36 cellular contexts compared by ENCODE assay signal in the genomic region with DNA sequence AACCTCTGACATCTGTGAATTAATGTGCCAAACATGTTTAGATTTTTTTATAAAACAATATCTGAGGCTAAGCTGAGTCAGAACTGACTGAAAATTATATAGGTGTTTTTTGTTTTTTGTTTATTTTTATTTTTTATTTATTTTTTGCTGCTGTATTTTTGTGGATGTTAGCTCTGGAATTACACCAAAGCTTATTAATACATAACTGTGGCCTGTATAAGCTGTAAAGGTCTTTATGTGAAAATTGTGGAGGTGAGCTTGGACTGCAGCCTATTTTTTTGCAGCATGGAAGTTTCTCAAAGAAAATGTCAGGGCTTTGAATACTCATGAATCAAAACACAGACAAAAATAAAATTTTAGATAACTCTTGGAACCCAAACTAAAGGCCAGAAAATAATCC.
"Had no signal": no experiment of that assay in that cellular context is flagged by ENCODE, and none has a peak within 500 bp of the region (broad histone marks: within the 10 kb centered on the region; RNA-seq: fewer than 3 reads in every experiment).

No MANE protein-coding gene starts in this region.

- H3K9ac ChIP-seq: KMS-11 had no signal

- H3K9me3 ChIP-seq: MG63 had no signal

- H3K27ac ChIP-seq: KMS-11 had no signal

- DNase-seq: Karpas-422, Kasumi-1, KBM-7, KG1, MG63, MM.1S, MV-4-11, NCI-H1048, NCI-H1092, NCI-H1092 treated with DMSO at 0.1 percent for 48 hours, NCI-H1105, NCI-H1105 treated with DMSO at 0.1 percent for 48 hours, NCI-H1417, NCI-H1417 treated with DMSO at 0.1 percent for 48 hours, NCI-H1436, NCI-H1436 treated with DMSO at 0.1 percent for 48 hours, NCI-H146, NCI-H1694, NCI-H1694 treated with DMSO at 0.1 percent for 48 hours, NCI-H187, NCI-H187 treated with DMSO at 0.1 percent for 48 hours, NCI-H1930, NCI-H2029, NCI-H2029 treated with DMSO at 0.1 percent for 48 hours, NCI-H2081, NCI-H2081 treated with DMSO at 0.1 percent for 48 hours, NCI-H2107, NCI-H2171, NCI-H2171 treated with DMSO at 0.1 percent for 48 hours, NCI-H2227 treated with DMSO at 0.1 percent for 48 hours, NCI-H226, NCI-H345, NCI-H446, NCI-H446 treated with DMSO at 0.1 percent for 48 hours, NCI-H510A had no signal

- H3K27me3 ChIP-seq: MG63 had no signal

- H3K4me3 ChIP-seq: MG63 had no signal

- H3K36me3 ChIP-seq: MG63 had no signal

- H3K4me2 ChIP-seq: KMS-11 had no signal
